10 cellular contexts compared by ENCODE assay signal in the genomic region with DNA sequence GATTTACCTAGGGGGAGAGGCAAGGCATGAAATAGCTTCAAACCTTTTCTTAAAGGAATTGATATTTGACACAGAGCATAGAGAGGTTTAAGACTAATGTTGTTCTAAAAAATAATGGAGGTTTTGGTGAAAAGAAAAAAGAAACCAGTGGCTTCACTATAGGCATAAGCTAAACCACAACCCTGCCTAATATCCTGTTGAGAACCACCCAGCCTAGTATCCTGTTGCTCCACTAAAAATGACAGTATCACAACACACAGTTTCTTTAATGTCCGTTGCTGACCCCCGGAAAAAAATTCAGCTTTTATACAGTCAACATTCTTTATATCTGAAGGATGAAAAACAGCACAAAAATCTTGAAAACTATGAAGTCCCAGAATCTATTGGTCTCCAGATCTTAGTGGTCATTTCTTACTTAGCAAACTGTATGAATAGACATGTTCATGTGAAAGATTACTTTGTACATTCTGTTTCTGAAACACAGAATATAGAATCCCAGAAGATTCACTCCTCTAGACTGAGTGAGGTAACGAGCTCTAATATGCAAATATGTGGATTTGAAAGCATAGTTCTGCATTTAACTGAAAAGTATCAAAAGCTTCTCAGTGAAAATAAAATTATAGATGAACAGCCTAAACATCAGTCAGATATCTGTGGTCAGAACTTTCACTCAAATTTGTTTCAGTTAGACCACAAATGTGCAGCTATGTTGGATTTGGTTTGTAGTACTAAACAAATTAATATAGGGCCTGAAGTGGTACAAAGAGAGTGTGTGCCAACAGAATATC. TPM values are rescaled to one million over a fixed set of nuclear protein-coding genes. Genes with fewer than 3 reads are reported as not detected.
A peak's percentile ranks its signal among the peaks of the same experiment; 100 is the strongest.
DNase-seq lines count a peak whose midpoint lies in the region; ATAC-seq lines count a peak whose summit lies in the region.
"Had no signal": no experiment of that assay in that cellular context is flagged by ENCODE, and none has a peak within 500 bp of the region (broad histone marks: within the 10 kb centered on the region; RNA-seq: fewer than 3 reads in every experiment).

No MANE protein-coding gene starts in this region.

- H3K9me3 Mint-ChIP-seq in activated T-cell treated with anti-CD3 and anti-CD28 coated beads, Interleukin-2, amount 50 U/mL, for 72 hours, result no peaks in the 10 kb centered on the region
- no peaks in the 10 kb centered on the region for H3K9me3 Mint-ChIP-seq in stimulated activated memory B cell treated with anti-CD40 and anti-IgM and Interleukin-4, amounts not matched to agents 10 μg/mL and 1 μg/mL and 100 μg/mL, for 72 hours

- H3K27ac Mint-ChIP-seq in activated T-cell treated with anti-CD3 and anti-CD28 coated beads, Interleukin-2, amount 50 U/mL, for 72 hours, result peak overlapping the region; percentile 90
- H3K27ac Mint-ChIP-seq in stimulated activated memory B cell treated with anti-CD40 and anti-IgM and Interleukin-4, amounts not matched to agents 10 μg/mL and 1 μg/mL and 100 μg/mL, for 72 hours, result peak overlapping the region; percentile 53

- H3K36me3 Mint-ChIP-seq in activated T-cell treated with anti-CD3 and anti-CD28 coated beads, Interleukin-2, amount 50 U/mL, for 72 hours (ENCODE audit: insufficient read depth in 2 of 2), result peaks cover 2 to 3% of the 10 kb centered on the region in 2 donors
- peaks cover 32% of the 10 kb centered on the region for H3K36me3 Mint-ChIP-seq in stimulated activated memory B cell treated with anti-CD40 and anti-IgM and Interleukin-4, amounts not matched to agents 10 μg/mL and 1 μg/mL and 100 μg/mL, for 72 hours

- H3K4me3 Mint-ChIP-seq in activated T-cell treated with anti-CD3 and anti-CD28 coated beads, Interleukin-2, amount 50 U/mL, for 72 hours, result peak overlapping the region; percentile 10 to 70
- no peak overlapping the region for H3K4me3 Mint-ChIP-seq in stimulated activated memory B cell treated with anti-CD40 and anti-IgM and Interleukin-4, amounts not matched to agents 10 μg/mL and 1 μg/mL and 100 μg/mL, for 72 hours

- peaks cover 26% of the 10 kb centered on the region for H3K4me1 Mint-ChIP-seq in activated T-cell treated with anti-CD3 and anti-CD28 coated beads, Interleukin-2, amount 50 U/mL, for 72 hours (ENCODE audit: low read depth)
- H3K4me1 Mint-ChIP-seq in stimulated activated memory B cell treated with anti-CD40 and anti-IgM and Interleukin-4, amounts not matched to agents 10 μg/mL and 1 μg/mL and 100 μg/mL, for 72 hours, result peaks cover 15% of the 10 kb centered on the region

- H3K27me3 Mint-ChIP-seq in activated T-cell treated with anti-CD3 and anti-CD28 coated beads, Interleukin-2, amount 50 U/mL, for 72 hours (ENCODE audit: low read depth), result no peaks in the 10 kb centered on the region
- no peaks in the 10 kb centered on the region for H3K27me3 Mint-ChIP-seq in stimulated activated memory B cell treated with anti-CD40 and anti-IgM and Interleukin-4, amounts not matched to agents 10 μg/mL and 1 μg/mL and 100 μg/mL, for 72 hours

- DNase-seq in activated T-cell treated with anti-CD3 and anti-CD28 coated beads, Interleukin-2, amount 50 U/mL, for 72 hours, result no peak
- no peak for DNase-seq in activated T-cell treated with anti-CD3 and anti-CD28 coated beads, Interleukin-2, amount 50 U/mL, for 48 hours
- DNase-seq in MV-4-11 (lab: John Stamatoyannopoulos, UW), result peak; percentile 4
- DNase-seq in NCI-H2227 (lab: John Stamatoyannopoulos, UW; ENCODE audit: unreplicated experiment), result no peak
- no peak for DNase-seq in cardiac septum (ENCODE audit: low spot score)
- no peak for DNase-seq in amniotic stem cell (lab: John Stamatoyannopoulos, UW)
- DNase-seq: activated CD8-positive, alpha-beta memory T cell treated with anti-CD3 and anti-CD28 coated beads, Interleukin-2, amount 50 U/mL, for 4 hours; HCEC 1CT had no signal

- intact Hi-C loops in cardiac septum (cut with DNase I), result no loop called here

- peak; percentile 45 to 58 for ATAC-seq in activated T-cell treated with anti-CD3 and anti-CD28 coated beads, Interleukin-2, amount 50 U/mL, for 72 hours (replicated peaks in 1 of 2)
- peak; percentile 85 for ATAC-seq in HG02759 (IDR thresholded peaks at IDR 0.05; ENCODE audit: unreplicated experiment)
- ATAC-seq in stimulated activated memory B cell treated with anti-CD40 and anti-IgM and Interleukin-4, amounts not matched to agents 10 μg/mL and 1 μg/mL and 100 μg/mL, for 72 hours, result peak; percentile 61

RNA-seq across cellular contexts. Expression of gene GALC, which starts 40.5 kb away (rescaled TPM):
- total RNA-seq in activated T-cell treated with anti-CD3 and anti-CD28 coated beads, Interleukin-2, amount 50 U/mL, for 72 hours, result 10 to 100 TPM; 40.1 to 40.3 TPM
- total RNA-seq in cardiac septum, result 13.9 TPM

RNA-seq across cellular contexts. Expression of gene GPR65, which starts 52.4 kb away (rescaled TPM):
- 10 to 100 TPM; 24.6 to 31.8 TPM for total RNA-seq in activated T-cell treated with anti-CD3 and anti-CD28 coated beads, Interleukin-2, amount 50 U/mL, for 72 hours
- 0.57 TPM for total RNA-seq in cardiac septum

Comparison
In these comparisons a context has a peak if more than half of its experiments do, and no peak if none do; other contexts are left out.
1. RNA of gene GPR65, which starts 52.4 kb away (total RNA-seq): 24.6 to 31.8 TPM in activated T-cell treated with anti-CD3 and anti-CD28 coated beads, Interleukin-2, amount 50 U/mL, for 72 hours; 0.57 TPM in cardiac septum (single experiment); every median in the first group is over 10 times any median in the second.
2. Peak in every context shown above with its lines, with median percentiles within 50 percentile points of each other: ATAC-seq.